ENCODE assay signal across 13 cellular contexts in the genomic region with DNA sequence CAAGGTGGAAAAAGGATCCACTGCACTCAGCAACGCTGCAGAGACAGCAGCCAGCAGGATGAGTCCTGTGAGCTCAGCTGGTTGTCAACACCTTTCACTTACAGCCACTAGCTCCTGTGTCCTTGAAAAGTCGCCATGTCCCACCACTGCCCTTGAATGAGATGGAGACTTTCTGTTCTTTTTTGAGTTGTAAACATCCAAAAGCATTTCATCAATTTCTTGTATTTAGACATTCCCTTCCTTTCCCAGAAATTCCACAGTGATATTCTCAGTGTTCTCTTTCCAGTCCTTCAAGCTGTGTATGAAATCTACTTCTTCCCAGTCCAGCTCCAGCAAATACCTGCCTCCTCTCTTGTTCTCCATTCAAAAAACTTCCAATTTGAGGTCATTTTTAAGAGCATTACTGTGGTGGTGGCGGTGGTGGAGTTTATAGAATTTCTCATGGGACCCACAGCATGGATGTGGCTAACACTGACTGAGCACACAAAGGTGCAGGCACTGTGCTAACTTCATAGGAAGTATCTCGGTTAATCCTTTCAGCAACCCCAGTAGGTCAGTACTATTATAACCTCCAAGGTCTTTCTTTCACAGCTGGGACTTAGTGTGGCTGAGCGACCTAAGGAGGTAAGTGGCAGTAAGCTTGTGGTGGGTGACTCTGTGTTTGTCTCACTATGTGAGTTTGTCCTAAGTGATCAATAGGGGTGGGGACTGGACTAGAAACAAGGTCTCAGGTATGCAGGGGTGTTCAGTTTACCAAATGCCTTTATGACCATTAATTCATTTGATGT. TPM values are rescaled to one million over a fixed set of nuclear protein-coding genes. Genes with fewer than 3 reads are reported as not detected.
A peak's percentile ranks its signal among the peaks of the same experiment; 100 is the strongest.
DNase-seq lines count a peak whose midpoint lies in the region; ATAC-seq and TF ChIP-seq lines count a peak whose summit lies in the region.
"Had no signal": no experiment of that assay in that cellular context is flagged by ENCODE, and none has a peak within 500 bp of the region (broad histone marks: within the 10 kb centered on the region; RNA-seq: fewer than 3 reads in every experiment).

No MANE protein-coding gene starts in this region.

- H3K27ac Mint-ChIP-seq in dendritic cell treated with granulocyte-macrophage colony-stimulating factor and Interleukin-4, amounts not matched to agents 40 ng/mL and 50 ng/mL, for 4 days: peak overlapping the region; percentile 64
- H3K27ac Mint-ChIP-seq in CD4-positive, alpha-beta T cell: no peak overlapping the region
- H3K27ac Mint-ChIP-seq: stimulated activated memory B cell treated with anti-CD40 and anti-IgM and Interleukin-4, amounts not matched to agents 10 μg/mL and 1 μg/mL and 100 μg/mL, for 72 hours; T-helper 17 cell had no signal

- no peaks in the 10 kb centered on the region for H3K27me3 ChIP-seq in prostate gland (replicated peaks; ENCODE audit: insufficient read depth)
- H3K27me3 ChIP-seq in aorta (ENCODE audit: control insufficient read depth in 1 of 2, insufficient read depth in 2 of 2, low read length in 1 of 2): no peaks in the 10 kb centered on the region
- no peaks in the 10 kb centered on the region for H3K27me3 ChIP-seq in CD4-positive, alpha-beta T cell (ENCODE audit: control insufficient read depth, insufficient read depth, low read length)

- peaks cover 32% of the 10 kb centered on the region for H3K4me1 Mint-ChIP-seq in dendritic cell treated with granulocyte-macrophage colony-stimulating factor and Interleukin-4, amounts not matched to agents 40 ng/mL and 50 ng/mL, for 4 days (ENCODE audit: low read depth)
- H3K4me1 Mint-ChIP-seq in CD4-positive, alpha-beta T cell (ENCODE audit: low read depth): no peaks in the 10 kb centered on the region
- H3K4me1 Mint-ChIP-seq: stimulated activated memory B cell treated with anti-CD40 and anti-IgM and Interleukin-4, amounts not matched to agents 10 μg/mL and 1 μg/mL and 100 μg/mL, for 72 hours; T-helper 17 cell had no signal

- H3K4me3 ChIP-seq in prostate gland: no peak overlapping the region
- H3K4me3 ChIP-seq in aorta (ENCODE audit: low read length in 2 of 2): no peak overlapping the region

- no peaks in the 10 kb centered on the region for H3K9me3 Mint-ChIP-seq in dendritic cell treated with granulocyte-macrophage colony-stimulating factor and Interleukin-4, amounts not matched to agents 40 ng/mL and 50 ng/mL, for 4 days
- H3K9me3 Mint-ChIP-seq in CD4-positive, alpha-beta T cell: no peaks in the 10 kb centered on the region
- H3K9me3 Mint-ChIP-seq: stimulated activated memory B cell treated with anti-CD40 and anti-IgM and Interleukin-4, amounts not matched to agents 10 μg/mL and 1 μg/mL and 100 μg/mL, for 72 hours had no signal

- H3K4me3 Mint-ChIP-seq in dendritic cell treated with granulocyte-macrophage colony-stimulating factor and Interleukin-4, amounts not matched to agents 40 ng/mL and 50 ng/mL, for 4 days: no peak overlapping the region
- H3K4me3 Mint-ChIP-seq in CD4-positive, alpha-beta T cell: no peak overlapping the region
- H3K4me3 Mint-ChIP-seq: stimulated activated memory B cell treated with anti-CD40 and anti-IgM and Interleukin-4, amounts not matched to agents 10 μg/mL and 1 μg/mL and 100 μg/mL, for 72 hours had no signal

- no peak for TF ChIP-seq CTCF in prostate gland (IDR thresholded peaks at IDR 0.05)
- no peak for TF ChIP-seq CTCF in CD4-positive, alpha-beta T cell (IDR thresholded peaks at IDR 0.05)

- no peaks in the 10 kb centered on the region for H3K36me3 ChIP-seq in prostate gland
- H3K36me3 ChIP-seq in aorta (ENCODE audit: control insufficient read depth in 1 of 2, insufficient read depth in 2 of 2, low read length in 1 of 2): no peaks in the 10 kb centered on the region

- peak; percentile 69 for ATAC-seq in aorta (ENCODE audit: low FRiP score)
- ATAC-seq in CD4-positive, alpha-beta T cell (ENCODE audit: poor library complexity): no peak
- ATAC-seq: stimulated activated memory B cell treated with anti-CD40 and anti-IgM and Interleukin-4, amounts not matched to agents 10 μg/mL and 1 μg/mL and 100 μg/mL, for 72 hours; T-helper 17 cell had no signal

- CTCF ChIA-PET in CD4-positive, alpha-beta T cell (lab: Charles Lee): interaction anchor here (0.8 kb wide), 1 partner anchor 10 kb away, joined by 3 read pairs; no protein-coding TSS in a partner anchor

- WGBS in prostate gland: 53% methylated on average over 5 of the region's 5 CpGs
- WGBS in aorta, 2 donors: 80 to 85% methylated on average over 5 of the region's 5 CpGs

- H3K27me3 Mint-ChIP-seq in dendritic cell treated with granulocyte-macrophage colony-stimulating factor and Interleukin-4, amounts not matched to agents 40 ng/mL and 50 ng/mL, for 4 days: no peaks in the 10 kb centered on the region
- H3K27me3 Mint-ChIP-seq in CD4-positive, alpha-beta T cell: peaks cover 18% of the 10 kb centered on the region

- no peaks in the 10 kb centered on the region for H3K36me3 Mint-ChIP-seq in dendritic cell treated with granulocyte-macrophage colony-stimulating factor and Interleukin-4, amounts not matched to agents 40 ng/mL and 50 ng/mL, for 4 days (ENCODE audit: low read depth)
- no peaks in the 10 kb centered on the region for H3K36me3 Mint-ChIP-seq in CD4-positive, alpha-beta T cell (ENCODE audit: low read depth)
- H3K36me3 Mint-ChIP-seq: stimulated activated memory B cell treated with anti-CD40 and anti-IgM and Interleukin-4, amounts not matched to agents 10 μg/mL and 1 μg/mL and 100 μg/mL, for 72 hours had no signal

- H3K27ac ChIP-seq in prostate gland: peak overlapping the region; percentile 45 to 53
- no peak overlapping the region for H3K27ac ChIP-seq in aorta (ENCODE audit: low read depth in 1 of 2, low read length in 2 of 2)
- H3K27ac ChIP-seq in CD4-positive, alpha-beta T cell (ENCODE audit: low read depth, low read length): no peak overlapping the region

- DNase-seq in islet precursor cell (peak; percentile 42), prostate gland (ENCODE audit: low spot score) (no peak), aorta (no peak), hippocampal formation (lab: John Stamatoyannopoulos, UW) (no peak), NCI-H2196 (lab: John Stamatoyannopoulos, UW; ENCODE audit: unreplicated experiment) (no peak)
- DNase-seq in CD4-positive, alpha-beta T cell: no peak
- DNase-seq: activated CD4-positive, alpha-beta T cell treated with anti-CD3 and anti-CD28 coated beads, Interleukin-2, amount 50 U/mL, for 1 hour; activated effector memory CD4-positive, alpha-beta T cell treated with Interleukin-2 at 50 U/mL for 16 hours; caudate nucleus; NCI-H2171; T-helper 17 cell had no signal

- intact Hi-C loops in dendritic cell treated with granulocyte-macrophage colony-stimulating factor and Interleukin-4, amounts not matched to agents 40 ng/mL and 50 ng/mL, for 4 days (cut with micrococcal nuclease): no loop called here
- intact Hi-C loops in prostate gland (cut with DNase I): loop anchor here (5.0 to 10.0 kb wide), 2 partner anchors 102 to 221 kb away; no protein-coding TSS in a partner anchor
- intact Hi-C loops in aorta (cut with DNase I): loop anchor here in 1 of 2 donors (5.0 kb wide), 1 partner anchor 157 kb away; no protein-coding TSS in a partner anchor
- intact Hi-C loops in CD4-positive, alpha-beta T cell (cut with DNase I, micrococcal nuclease): no loop called here

- H3K9me3 ChIP-seq in prostate gland (no peaks in the 10 kb centered on the region), aorta (ENCODE audit: control insufficient read depth, low read length) (no peaks in the 10 kb centered on the region)
- H3K9me3 ChIP-seq in CD4-positive, alpha-beta T cell (ENCODE audit: control insufficient read depth, low read length): no peaks in the 10 kb centered on the region

- POLR2A ChIA-PET in CD4-positive, alpha-beta T cell (lab: Charles Lee): no interaction called here

- H3K4me1 ChIP-seq in prostate gland (replicated peaks): peaks cover 3% of the 10 kb centered on the region
- H3K4me1 ChIP-seq in aorta (ENCODE audit: control insufficient read depth in 1 of 2, insufficient read depth in 2 of 2, low read length in 2 of 2): no peaks in the 10 kb centered on the region

- TF ChIP-seq POLR2A in prostate gland (IDR thresholded peaks at IDR 0.05): no peak

RNA-seq across cellular contexts. Expression of a gene that starts 15.0 kb away (rescaled TPM):
- total RNA-seq in prostate gland (100 to 1,000 TPM; 195 to 270 TPM), aorta (1,000 to 10,000 TPM in 1 of 2 donors, 100 to 1,000 TPM in 1; 694 to 1,257 TPM)
- polyA plus RNA-seq in aorta: 100 to 1,000 TPM; 514 to 520 TPM
- under 1 TPM in 1 of 2 experiments, not detected in 1; 0.58 TPM for total RNA-seq in CD4-positive, alpha-beta T cell

Comparison
In these comparisons a context has a peak if more than half of its experiments do, and no peak if none do; other contexts are left out.
1. H3K27ac ChIP-seq: peak in prostate gland (2 of 2); none in aorta (0 of 2) and CD4-positive, alpha-beta T cell (single experiment).
2. RNA of a gene that starts 15.0 kb away (total RNA-seq): 694 to 1,257 TPM in aorta and 195 to 270 TPM in prostate gland; 0.58 TPM in CD4-positive, alpha-beta T cell; every median in the first group is over 100 times any median in the second.